8 cellular contexts compared by ENCODE assay signal in genomic region chr3:31981206-31982181, GRCh38. TPM values are rescaled to one million over a fixed set of nuclear protein-coding genes. Genes with fewer than 3 reads are reported as not detected.
DNase-seq lines count a peak whose midpoint lies in the region; ATAC-seq and TF ChIP-seq lines count a peak whose summit lies in the region.

TSS of gene OSBPL10 (minus strand) at chr3:31981262. CDS start at chr3:31981179, 83 bp downstream.
TSS of gene ZNF860 (plus strand) at chr3:31981750. CDS start at chr3:31989080, 7,330 bp downstream.

- no peaks in the 10 kb centered on the region for H3K36me3 ChIP-seq in sigmoid colon

- H3K27ac ChIP-seq in caudate nucleus (ENCODE audit: low read depth, low read length), result no peak within 1 kb of the TSS
- H3K27ac ChIP-seq in sigmoid colon, result peak within 1 kb of the TSS; percentile 83 to 89 (median 87)

- H3K27me3 ChIP-seq in sigmoid colon, result no peaks in the 10 kb centered on the region

- intact Hi-C loops in sigmoid colon (cut with DNase I), result loop anchor here (5.0 kb wide), 2 partner anchors 126 to 449 kb away; partner anchors contain the start of genes GPD1L and STT3B

- TF ChIP-seq POLR2A in sigmoid colon (IDR thresholded peaks at IDR 0.05), result peak in 1 of 2 donors; percentile 10

- 1 to 6% methylated on average over 65 of the region's 65 CpGs for WGBS in sigmoid colon, 2 donors

- H3K4me1 ChIP-seq in sigmoid colon, result peaks cover 0 to 27% (median 13%) of the 10 kb centered on the region in 4 donors

- no peak for TF ChIP-seq CTCF in sigmoid colon (IDR thresholded peaks at IDR 0.05)

- H3K9me3 ChIP-seq in sigmoid colon, result no peaks in the 10 kb centered on the region

- ATAC-seq in GM18498 (IDR thresholded peaks at IDR 0.05; ENCODE audit: unreplicated experiment), result peak; percentile 27
- peak; percentile 75 for ATAC-seq in SK-N-SH treated with all-trans-retinoic acid at 6 μM for 48 hours
- ATAC-seq in GM18861 (IDR thresholded peaks at IDR 0.05; ENCODE audit: unreplicated experiment), result no peak

- H3K4me3 ChIP-seq in sigmoid colon, result peak within 1 kb of the TSS; percentile 50 to 89 (median 75)

- TF ChIP-seq EP300 in sigmoid colon (IDR thresholded peaks at IDR 0.05), result peak in 1 of 4 donors; percentile 9

- DNase-seq in 8988T (peak; percentile 57), HuH-7 (ENCODE audit: low spot score) (peak; percentile 95), caudate nucleus (lab: John Stamatoyannopoulos, UW) (peak in 58 of 61 donors; percentile 9 to 82 (median 53)), iPS-NIHi7 (ENCODE audit: extremely low spot score) (peak; percentile 81), sigmoid colon (peak; percentile 96)

TF ChIP-seq in SK-N-SH treated with all-trans-retinoic acid at 6 μM for 48 hours, 23 proteins besides CTCF, POLR2A, EP300 and RAD21:
- TF ChIP-seq RARB (CRISPR knock-in tag; IDR thresholded peaks at IDR 0.05) (no peak), GLIS3 (CRISPR knock-in tag; IDR thresholded peaks at IDR 0.05) (no peak), BACH2 (CRISPR knock-in tag; IDR thresholded peaks at IDR 0.05; ENCODE audit: borderline replicate concordance) (no peak), ZNF8 (CRISPR knock-in tag; IDR thresholded peaks at IDR 0.05) (no peak), ZFP3 (CRISPR knock-in tag; IDR thresholded peaks at IDR 0.05) (no peak), ISL1 (CRISPR knock-in tag; IDR thresholded peaks at IDR 0.05) (no peak), PATZ1 (CRISPR knock-in tag; IDR thresholded peaks at IDR 0.05; ENCODE audit: borderline replicate concordance) (no peak), ESRRG (CRISPR knock-in tag; IDR thresholded peaks at IDR 0.05) (no peak), ZNF565 (CRISPR knock-in tag; conservative IDR thresholded peaks at IDR 0.05; ENCODE audit: low read depth) (no peak), TSHZ2 (CRISPR knock-in tag; IDR thresholded peaks at IDR 0.05) (no peak), ZNF70 (CRISPR knock-in tag; IDR thresholded peaks at IDR 0.05) (no peak), TOX (CRISPR knock-in tag; IDR thresholded peaks at IDR 0.05; ENCODE audit: borderline replicate concordance) (no peak), PPARA (CRISPR knock-in tag; IDR thresholded peaks at IDR 0.05; ENCODE audit: borderline replicate concordance) (no peak), ZFP30 (CRISPR knock-in tag; IDR thresholded peaks at IDR 0.05) (no peak)

RNA-seq across cellular contexts. Expression of gene OSBPL10, which starts in this region (rescaled TPM):
- 10 to 100 TPM in 3 of 4 donors, 1 to 10 TPM in 1; 7.8 to 77.7 (median 41.2) TPM for total RNA-seq in sigmoid colon
- polyA plus RNA-seq in sigmoid colon, result 1 to 10 TPM; 2.3 to 8.5 (median 2.4) TPM

RNA-seq across cellular contexts. Expression of gene ZNF860, which starts in this region (rescaled TPM):
- 1 to 10 TPM in 1 of 4 donors, under 1 TPM in 3; under 0.01 to 1.3 (median 0.55) TPM for total RNA-seq in sigmoid colon
- polyA plus RNA-seq in sigmoid colon, result 1 to 10 TPM in 1 of 3 donors, under 1 TPM in 1, not detected in 1; 0.23 to 1.3 TPM
